Comparison of ENCODE assay signal across 20 cellular contexts in genomic region chr3:64892664-64893309, GRCh38.
"Had no signal": no experiment of that assay in that cellular context is flagged by ENCODE, and none has a peak within 500 bp of the region (broad histone marks: within the 10 kb centered on the region; RNA-seq: fewer than 3 reads in every experiment).

No MANE protein-coding gene starts in this region.

- H3K36me3 Mint-ChIP-seq: natural killer cell; stimulated activated effector memory CD8-positive, alpha-beta T cell treated with anti-CD3 and anti-CD28 coated beads, Interleukin-12 subunit alpha, Interleukin-12 subunit beta, amount 100 ng/mL, for 72 hours had no signal

- H3K27me3 ChIP-seq: pancreas, stomach, tibial artery, vagina had no signal

- H3K4me3 ChIP-seq: dorsolateral prefrontal cortex, pancreas, smooth muscle cell, stomach, tibial artery, vagina had no signal

- H3K27ac ChIP-seq: dorsolateral prefrontal cortex, pancreas, stomach, tibial artery, vagina had no signal

- H3K36me3 ChIP-seq: stomach, tibial artery, vagina had no signal

- H3K4me2 ChIP-seq: smooth muscle cell had no signal

- H3K9me3 ChIP-seq: pancreas, stomach, tibial artery, vagina had no signal

- FAIRE-seq: colon, frontal cortex, kidney, pancreas had no signal

- H3K4me1 Mint-ChIP-seq: natural killer cell; stimulated activated effector memory CD8-positive, alpha-beta T cell treated with anti-CD3 and anti-CD28 coated beads, Interleukin-12 subunit alpha, Interleukin-12 subunit beta, amount 100 ng/mL, for 72 hours had no signal

- ATAC-seq: left lobe of liver; natural killer cell; pancreas; sciatic nerve; stimulated activated effector memory CD8-positive, alpha-beta T cell treated with anti-CD3 and anti-CD28 coated beads, Interleukin-12 subunit alpha, Interleukin-12 subunit beta, amount 100 ng/mL, for 72 hours had no signal

- DNase-seq: central memory CD4-positive, alpha-beta T cell; dorsolateral prefrontal cortex; effector CD4-positive, alpha-beta T cell; kidney; mammary epithelial cell; natural killer cell; pancreas; stimulated activated CD4-positive, alpha-beta T cell treated with anti-CD3 and anti-CD28 coated beads, Interleukin-12 subunit alpha, Interleukin-12 subunit beta, amount 100 ng/mL, for 4 hours; stimulated activated CD4-positive, alpha-beta T cell treated with anti-CD3 and anti-CD28 coated beads, Interleukin-2, amount 100 ng/mL, for 24 hours; stimulated activated CD4-positive, alpha-beta T cell treated with anti-CD3 and anti-CD28 coated beads, Interleukin-4, amount 100 ng/mL, for 24 hours; stimulated activated naive CD4-positive, alpha-beta T cell treated with Interleukin-2 at 50 U/mL for 16 hours; stomach; tibial artery had no signal

- H3K4me3 Mint-ChIP-seq: natural killer cell; stimulated activated effector memory CD8-positive, alpha-beta T cell treated with anti-CD3 and anti-CD28 coated beads, Interleukin-12 subunit alpha, Interleukin-12 subunit beta, amount 100 ng/mL, for 72 hours had no signal

- H3K27ac Mint-ChIP-seq: natural killer cell; stimulated activated effector memory CD8-positive, alpha-beta T cell treated with anti-CD3 and anti-CD28 coated beads, Interleukin-12 subunit alpha, Interleukin-12 subunit beta, amount 100 ng/mL, for 72 hours had no signal
